ENCODE assay signal across 17 cellular contexts in the genomic region with DNA sequence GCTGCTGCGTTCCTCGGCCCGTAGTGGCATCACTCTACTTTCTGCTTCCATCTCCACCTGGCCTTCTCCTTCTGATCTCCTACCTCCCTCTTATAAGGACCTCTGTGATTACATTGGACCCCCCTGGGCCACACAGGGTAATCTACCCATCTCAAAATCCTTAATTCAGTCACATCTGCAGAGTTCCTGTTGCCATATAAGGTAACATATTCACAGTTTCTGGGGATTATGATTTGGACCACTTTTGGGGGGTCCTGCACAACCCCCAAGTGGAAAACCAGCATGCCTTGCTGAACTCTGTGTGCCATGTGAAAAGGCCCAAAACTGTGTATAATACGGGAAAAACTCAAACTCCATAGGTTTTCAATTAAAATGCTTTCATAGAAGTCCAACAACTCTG.
DNase-seq lines count a peak whose midpoint lies in the region.
"Had no signal": no experiment of that assay in that cellular context is flagged by ENCODE, and none has a peak within 500 bp of the region (broad histone marks: within the 10 kb centered on the region; RNA-seq: fewer than 3 reads in every experiment).

No MANE protein-coding gene starts in this region.

- no peaks in the 10 kb centered on the region for H3K36me3 ChIP-seq in subcutaneous abdominal adipose tissue (ENCODE audit: control insufficient read depth in 5 of 5, insufficient read depth in 5 of 5, low read length in 5 of 5)

- DNase-seq in T-helper 1 cell (no peak), NCI-H1417 (lab: John Stamatoyannopoulos, UW) (no peak), NCI-H2081 treated with DMSO at 0.1 percent for 48 hours (lab: John Stamatoyannopoulos, UW) (no peak)
- DNase-seq: AML-193; Caco-2; Calu3; CD4-positive, alpha-beta T cell; CD8-positive, alpha-beta T cell; DMS79 treated with DMSO at 0.1 percent for 48 hours; GF-D8 had no signal

- no peaks in the 10 kb centered on the region for H3K9me3 Mint-ChIP-seq in T-helper 1 cell treated with Interleukin-12 subunit alpha and Interleukin-12 subunit beta and Interleukin-4 antibody, amounts not matched to agents 30 μg/mL and 1 μg/mL, for 36 hours
- H3K9me3 Mint-ChIP-seq: CD4-positive, alpha-beta T cell; CD8-positive, alpha-beta T cell had no signal

- H3K9me3 ChIP-seq in subcutaneous abdominal adipose tissue (ENCODE audit: control insufficient read depth in 5 of 5, low read length in 5 of 5) = no peaks in the 10 kb centered on the region
- H3K9me3 ChIP-seq: A549; BLaER1 treated with 17β-estradiol and CSF1 and Interleukin-3, amounts not matched to agents 10 nM and 100 nM; Caco-2 had no signal

- H3K4me1 ChIP-seq in subcutaneous abdominal adipose tissue (ENCODE audit: control insufficient read depth in 5 of 5, insufficient read depth in 5 of 5, low read length in 5 of 5) = peaks cover 0 to 26% (median 15%) of the 10 kb centered on the region in 5 donors
- H3K4me1 ChIP-seq: A549, Caco-2 had no signal

- H3K4me3 ChIP-seq in subcutaneous abdominal adipose tissue (ENCODE audit: low read depth in 1 of 5, low read length in 5 of 5) = no peak overlapping the region
- H3K4me3 ChIP-seq: A549; BLaER1 treated with 17β-estradiol and CSF1 and Interleukin-3, amounts not matched to agents 10 nM and 100 nM had no signal

- H3K4me3 Mint-ChIP-seq in T-helper 1 cell treated with Interleukin-12 subunit alpha and Interleukin-12 subunit beta and Interleukin-4 antibody, amounts not matched to agents 30 μg/mL and 1 μg/mL, for 36 hours = no peak overlapping the region
- H3K4me3 Mint-ChIP-seq: B cell; CD4-positive, alpha-beta T cell; CD8-positive, alpha-beta T cell had no signal

- H3K9ac ChIP-seq in subcutaneous abdominal adipose tissue (ENCODE audit: low read length in 5 of 5) = peak overlapping the region in 2 of 5 donors; percentile 43 to 67
- H3K9ac ChIP-seq: BLaER1 treated with 17β-estradiol and CSF1 and Interleukin-3, amounts not matched to agents 10 nM and 100 nM had no signal

- H3K36me3 Mint-ChIP-seq in T-helper 1 cell treated with Interleukin-12 subunit alpha and Interleukin-12 subunit beta and Interleukin-4 antibody, amounts not matched to agents 30 μg/mL and 1 μg/mL, for 36 hours (ENCODE audit: low read depth) = peaks cover 16% of the 10 kb centered on the region
- H3K36me3 Mint-ChIP-seq: CD8-positive, alpha-beta T cell had no signal

- no peaks in the 10 kb centered on the region for H3K27me3 Mint-ChIP-seq in T-helper 1 cell treated with Interleukin-12 subunit alpha and Interleukin-12 subunit beta and Interleukin-4 antibody, amounts not matched to agents 30 μg/mL and 1 μg/mL, for 36 hours (ENCODE audit: low read depth)
- H3K27me3 Mint-ChIP-seq: B cell; CD4-positive, alpha-beta T cell had no signal

- peak overlapping the region; percentile 52 for H3K27ac Mint-ChIP-seq in T-helper 1 cell treated with Interleukin-12 subunit alpha and Interleukin-12 subunit beta and Interleukin-4 antibody, amounts not matched to agents 30 μg/mL and 1 μg/mL, for 36 hours
- H3K27ac Mint-ChIP-seq: B cell; CD4-positive, alpha-beta T cell; CD8-positive, alpha-beta T cell had no signal

- H3K27me3 ChIP-seq in subcutaneous abdominal adipose tissue (ENCODE audit: control insufficient read depth in 5 of 5, insufficient read depth in 4 of 5, low read length in 5 of 5) = no peaks in the 10 kb centered on the region
- H3K27me3 ChIP-seq: BLaER1 treated with 17β-estradiol and CSF1 and Interleukin-3, amounts not matched to agents 10 nM and 100 nM had no signal

- peak overlapping the region; percentile 88 for H3K27ac ChIP-seq in subcutaneous abdominal adipose tissue (ENCODE audit: low read depth, low read length)
- H3K27ac ChIP-seq: 22Rv1; A549; BLaER1 treated with 17β-estradiol and CSF1 and Interleukin-3, amounts not matched to agents 10 nM and 100 nM; C4-2B had no signal

- H3K4me1 Mint-ChIP-seq in T-helper 1 cell treated with Interleukin-12 subunit alpha and Interleukin-12 subunit beta and Interleukin-4 antibody, amounts not matched to agents 30 μg/mL and 1 μg/mL, for 36 hours (ENCODE audit: low read depth) = peaks cover 28% of the 10 kb centered on the region
